Comparison of ENCODE assay signal across 8 cellular contexts in the genomic region with DNA sequence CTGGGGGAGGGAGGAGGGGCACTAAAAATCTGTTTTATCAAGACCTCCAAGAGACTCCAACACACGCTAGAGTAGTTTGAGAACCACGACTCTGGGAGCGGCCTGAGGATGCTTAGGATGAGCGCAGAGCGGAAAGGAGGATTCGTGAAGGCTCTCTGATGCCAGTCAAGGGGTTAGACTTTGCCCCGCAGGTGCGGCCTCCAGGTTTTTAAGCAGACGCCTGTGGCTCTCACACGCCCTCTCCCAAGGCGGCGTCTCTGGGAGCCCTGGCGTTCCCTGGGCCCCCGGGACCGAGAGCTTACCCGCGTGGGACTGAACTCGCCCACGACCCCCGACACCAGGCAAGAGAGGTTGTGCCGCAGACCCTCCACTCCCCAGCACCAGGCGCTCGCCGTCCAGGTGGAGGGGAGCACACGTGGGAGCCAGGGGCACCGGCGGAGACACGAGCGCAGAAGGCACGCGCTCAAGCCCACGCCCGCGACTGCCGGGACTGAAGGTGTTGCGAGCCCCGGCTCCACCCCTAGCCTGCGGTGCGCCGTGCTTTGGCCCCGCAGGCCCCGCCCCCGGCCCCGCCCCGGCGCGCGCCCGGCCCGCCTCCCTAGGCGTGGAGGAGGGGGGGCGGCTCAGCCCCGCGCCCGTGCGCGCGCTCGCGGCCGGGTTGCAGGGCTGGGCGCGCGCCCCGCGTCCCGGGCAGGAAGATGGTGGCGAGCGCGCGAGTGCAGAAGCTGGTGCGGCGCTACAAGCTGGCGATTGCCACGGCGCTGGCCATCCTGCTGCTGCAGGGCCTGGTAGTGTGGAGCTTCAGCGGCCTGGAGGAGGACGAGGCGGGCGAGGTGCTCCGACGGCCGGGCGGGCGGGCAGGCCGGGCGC. TPM values are rescaled to one million over a fixed set of nuclear protein-coding genes. Genes with fewer than 3 reads are reported as not detected.
DNase-seq lines count a peak whose midpoint lies in the region; ATAC-seq and TF ChIP-seq lines count a peak whose summit lies in the region.

A gene (plus strand): TSS at position 684 of the 870 bp plus-strand sequence. CDS start 15 bp downstream, at position 699.

- H3K27me3 ChIP-seq in ascending aorta = no peaks in the 10 kb centered on the region

- peak within 1 kb of the TSS in 1 of 2 donors; percentile 35 for H3K27ac ChIP-seq in ascending aorta

- H3K36me3 ChIP-seq in ascending aorta = no peaks in the 10 kb centered on the region

- peak within 1 kb of the TSS; percentile 83 to 98 for H3K4me3 ChIP-seq in ascending aorta

- in situ Hi-C loops in GM13976 (cut with MboI; ENCODE audit: low sequenced_read_pairs, unreplicated experiment) = no loop called here

- DNase-seq in GM13976 (ENCODE audit: low spot score) = peak; percentile 99
- peak; percentile 36 for DNase-seq in NCI-H1694 (lab: John Stamatoyannopoulos, UW)
- peak; percentile 85 for DNase-seq in T-helper 22 cell (ENCODE audit: low read depth)
- peak; percentile 19 to 91 for DNase-seq in ascending aorta (ENCODE audit: low spot score in 2 of 2)
- peak; percentile 96 for DNase-seq in hepatic stellate cell (ENCODE audit: low spot score)
- peak; percentile 82 for DNase-seq in retina

- no peak for TF ChIP-seq CTCF in GM13976 (IDR thresholded peaks at IDR 0.05; ENCODE audit: borderline replicate concordance, control extremely low read depth, extremely low read depth, insufficient read depth, missing control alignments)
- TF ChIP-seq CTCF in ascending aorta (IDR thresholded peaks at IDR 0.05) = no peak

- H3K4me1 ChIP-seq in ascending aorta = peaks cover 7 to 15% of the 10 kb centered on the region in 2 donors

- intact Hi-C loops in ascending aorta (cut with DNase I) = loop anchor here (2.0 kb wide), 1 partner anchor 27 kb away; a partner anchor contains a TSS

- ATAC-seq in HG02798 (IDR thresholded peaks at IDR 0.05; ENCODE audit: poor library complexity, unreplicated experiment) (peak; percentile 86), GM18870 (IDR thresholded peaks at IDR 0.05; ENCODE audit: unreplicated experiment) (no peak)

- no peaks in the 10 kb centered on the region for H3K9me3 ChIP-seq in ascending aorta

RNA-seq across cellular contexts. Expression of the gene that starts here (rescaled TPM):
- total RNA-seq in ascending aorta = 51.3 TPM

Comparison
In these comparisons a context has a peak if more than half of its experiments do, and no peak if none do; other contexts are left out.
1. DNase-seq: peak in every context shown above with its lines; median percentile 99 in GM13976; 96 in hepatic stellate cell; 85 in T-helper 22 cell; 82 in retina; 55 in ascending aorta; 36 in NCI-H1694.